In genomic region chr1:154534263-154534844, GRCh38 we compare ENCODE assay signal across 8 cellular contexts. TPM values are rescaled to one million over a fixed set of nuclear protein-coding genes. Genes with fewer than 3 reads are reported as not detected.
DNase-seq lines count a peak whose midpoint lies in the region; ATAC-seq and TF ChIP-seq lines count a peak whose summit lies in the region.

No MANE protein-coding gene starts in this region.

- H3K4me3 ChIP-seq in GM12865 (ENCODE audit: low read depth, low read length) (no peak overlapping the region), brain microvascular endothelial cell (ENCODE audit: low read depth, low read length) (no peak overlapping the region)

- H3K9me3 Mint-ChIP-seq in osteocyte (ENCODE audit: unreplicated experiment) = peaks cover 4% of the 10 kb centered on the region

- H3K36me3 Mint-ChIP-seq in osteocyte (ENCODE audit: unreplicated experiment) = peaks cover 3% of the 10 kb centered on the region

- H3K27me3 Mint-ChIP-seq in osteocyte (ENCODE audit: unreplicated experiment) = peaks cover 38% of the 10 kb centered on the region

- H3K27ac ChIP-seq in brain microvascular endothelial cell = no peak overlapping the region

- H3K27me3 ChIP-seq in brain microvascular endothelial cell (replicated peaks) = no peaks in the 10 kb centered on the region

- H3K27ac Mint-ChIP-seq in osteocyte (ENCODE audit: unreplicated experiment) = no peak overlapping the region

- no peaks in the 10 kb centered on the region for H3K4me1 Mint-ChIP-seq in osteocyte (ENCODE audit: unreplicated experiment)

- no peak overlapping the region for H3K4me3 Mint-ChIP-seq in osteocyte (ENCODE audit: unreplicated experiment)

- peak; percentile 42 for DNase-seq in GM12865 (ENCODE audit: low read depth)
- peak; percentile 56 for DNase-seq in NCI-H2107 treated with DMSO at 0.1 percent for 48 hours (lab: John Stamatoyannopoulos, UW; ENCODE audit: unreplicated experiment)
- no peak for DNase-seq in brain microvascular endothelial cell
- no peak for DNase-seq in osteocyte (ENCODE audit: extremely low spot score, unreplicated experiment)
- no peak for DNase-seq in GDM1 (lab: John Stamatoyannopoulos, UW)
- no peak for DNase-seq in NK-92 treated with Interleukin-12 subunit alpha and Interleukin-12 subunit beta, amount 100 ng/mL, for 24 hours (lab: John Stamatoyannopoulos, UW)

- TF ChIP-seq CTCF in GM12865 (IDR thresholded peaks at IDR 0.05; ENCODE audit: insufficient read depth, low read depth, low read length, missing control alignments) = peak; percentile 47
- TF ChIP-seq CTCF in brain microvascular endothelial cell (IDR thresholded peaks at IDR 0.05; ENCODE audit: low read depth, low read length, missing control alignments) = peak; percentile 64
- peak; percentile 53 for TF ChIP-seq CTCF in osteocyte (IDR thresholded peaks at IDR 0.05)

- ATAC-seq in GM18868 (IDR thresholded peaks at IDR 0.05; ENCODE audit: unreplicated experiment) (no peak), HG03442 (IDR thresholded peaks at IDR 0.05; ENCODE audit: unreplicated experiment) (no peak)

- H3K36me3 ChIP-seq in brain microvascular endothelial cell (replicated peaks) = no peaks in the 10 kb centered on the region

- in situ Hi-C loops in brain microvascular endothelial cell (cut with HindIII; ENCODE audit: low pct_ligation_motif_present, low sequenced_read_pairs) = no loop called here

RNA-seq across cellular contexts. Expression of gene UBE2Q1, which starts 24.1 kb away (rescaled TPM):
- 77.3 and 82.1 TPM in 2 replicates for total RNA-seq in osteocyte

RNA-seq across cellular contexts. Expression of gene SHE, which starts 32.1 kb away (rescaled TPM):
- total RNA-seq in osteocyte = not detected in 2 replicates

RNA-seq across cellular contexts. Expression of gene TDRD10, which starts 32.3 kb away (rescaled TPM):
- total RNA-seq in osteocyte = not detected in 2 replicates

RNA-seq across cellular contexts. Expression of gene CHRNB2, which starts 33.2 kb away (rescaled TPM):
- total RNA-seq in osteocyte = 0.10 and 0.27 TPM in 2 replicates

Comparison
In these comparisons a context has a peak if more than half of its experiments do, and no peak if none do; other contexts are left out.
1. DNase-seq: peak in GM12865 (single experiment) and NCI-H2107 treated with DMSO at 0.1 percent for 48 hours (single experiment); none in brain microvascular endothelial cell (single experiment), osteocyte (single experiment), GDM1 (single experiment) and NK-92 treated with Interleukin-12 subunit alpha and Interleukin-12 subunit beta, amount 100 ng/mL, for 24 hours (single experiment).
2. Peak in every context shown above with its lines, with median percentiles within 50 percentile points of each other: CTCF ChIP-seq.